ENCODE assay signal across 3 cellular contexts in the genomic region with DNA sequence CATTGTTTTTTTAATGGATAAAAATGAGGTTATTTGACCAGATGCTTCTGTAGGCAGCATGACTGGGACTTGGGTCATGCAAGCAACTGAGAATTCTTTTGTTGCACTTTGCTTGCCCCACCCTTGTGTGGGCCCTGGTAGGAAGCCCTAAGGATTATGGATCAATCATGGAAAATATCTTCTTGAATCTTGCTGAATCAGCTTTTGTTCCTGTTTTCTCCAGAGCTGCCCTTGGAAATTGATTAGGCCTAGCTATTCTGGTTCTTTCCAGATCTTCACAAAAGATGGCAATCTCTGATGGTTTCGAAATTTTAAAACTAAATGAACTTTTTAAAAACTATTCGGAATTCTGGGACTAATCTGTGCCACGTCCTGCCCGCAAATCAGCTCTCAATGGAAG.
TF ChIP-seq lines count a peak whose summit lies in the region.

No MANE protein-coding gene starts in this region.

TF ChIP-seq in HepG2, 621 proteins besides CTCF, POLR2A, EP300 and RAD21 (continues in another document):
- TF ChIP-seq IKZF1 (IDR thresholded peaks at IDR 0.05): no peak
- no peak for TF ChIP-seq ETV5 (CRISPR knock-in tag; IDR thresholded peaks at IDR 0.05; ENCODE audit: borderline replicate concordance)
- no peak for TF ChIP-seq CBFB (CRISPR knock-in tag; IDR thresholded peaks at IDR 0.05)
- no peak for TF ChIP-seq RAD51 (IDR thresholded peaks at IDR 0.05; ENCODE audit: borderline replicate concordance)
- TF ChIP-seq MAFK (conservative IDR thresholded peaks at IDR 0.05 in 1 of 2, IDR thresholded peaks at IDR 0.05 in 1 of 2; ENCODE audit: low read length in 2 of 2): peak; percentile 60 to 86
- TF ChIP-seq ZNF766 (CRISPR knock-in tag; IDR thresholded peaks at IDR 0.05; ENCODE audit: borderline replicate concordance): no peak
- TF ChIP-seq CENPT (CRISPR knock-in tag; IDR thresholded peaks at IDR 0.05; ENCODE audit: low read depth): no peak
- TF ChIP-seq KLF11 (CRISPR knock-in tag; IDR thresholded peaks at IDR 0.05): no peak
- TF ChIP-seq, protein P1, sequence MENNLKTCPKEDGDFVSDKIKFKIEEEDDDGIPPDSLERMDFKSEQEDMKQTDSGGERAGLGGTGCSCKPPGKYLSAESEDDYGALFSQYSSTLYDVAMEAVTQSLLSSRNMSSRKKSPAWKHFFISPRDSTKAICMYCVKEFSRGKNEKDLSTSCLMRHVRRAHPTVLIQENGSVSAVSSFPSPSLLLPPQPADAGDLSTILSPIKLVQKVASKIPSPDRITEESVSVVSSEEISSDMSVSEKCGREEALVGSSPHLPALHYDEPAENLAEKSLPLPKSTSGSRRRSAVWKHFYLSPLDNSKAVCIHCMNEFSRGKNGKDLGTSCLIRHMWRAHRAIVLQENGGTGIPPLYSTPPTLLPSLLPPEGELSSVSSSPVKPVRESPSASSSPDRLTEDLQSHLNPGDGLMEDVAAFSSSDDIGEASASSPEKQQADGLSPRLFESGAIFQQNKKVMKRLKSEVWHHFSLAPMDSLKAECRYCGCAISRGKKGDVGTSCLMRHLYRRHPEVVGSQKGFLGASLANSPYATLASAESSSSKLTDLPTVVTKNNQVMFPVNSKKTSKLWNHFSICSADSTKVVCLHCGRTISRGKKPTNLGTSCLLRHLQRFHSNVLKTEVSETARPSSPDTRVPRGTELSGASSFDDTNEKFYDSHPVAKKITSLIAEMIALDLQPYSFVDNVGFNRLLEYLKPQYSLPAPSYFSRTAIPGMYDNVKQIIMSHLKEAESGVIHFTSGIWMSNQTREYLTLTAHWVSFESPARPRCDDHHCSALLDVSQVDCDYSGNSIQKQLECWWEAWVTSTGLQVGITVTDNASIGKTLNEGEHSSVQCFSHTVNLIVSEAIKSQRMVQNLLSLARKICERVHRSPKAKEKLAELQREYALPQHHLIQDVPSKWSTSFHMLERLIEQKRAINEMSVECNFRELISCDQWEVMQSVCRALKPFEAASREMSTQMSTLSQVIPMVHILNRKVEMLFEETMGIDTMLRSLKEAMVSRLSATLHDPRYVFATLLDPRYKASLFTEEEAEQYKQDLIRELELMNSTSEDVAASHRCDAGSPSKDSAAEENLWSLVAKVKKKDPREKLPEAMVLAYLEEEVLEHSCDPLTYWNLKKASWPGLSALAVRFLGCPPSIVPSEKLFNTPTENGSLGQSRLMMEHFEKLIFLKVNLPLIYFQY (CRISPR knock-in tag; IDR thresholded peaks at IDR 0.05; ENCODE audit: borderline replicate concordance): no peak
- TF ChIP-seq, protein P2, sequence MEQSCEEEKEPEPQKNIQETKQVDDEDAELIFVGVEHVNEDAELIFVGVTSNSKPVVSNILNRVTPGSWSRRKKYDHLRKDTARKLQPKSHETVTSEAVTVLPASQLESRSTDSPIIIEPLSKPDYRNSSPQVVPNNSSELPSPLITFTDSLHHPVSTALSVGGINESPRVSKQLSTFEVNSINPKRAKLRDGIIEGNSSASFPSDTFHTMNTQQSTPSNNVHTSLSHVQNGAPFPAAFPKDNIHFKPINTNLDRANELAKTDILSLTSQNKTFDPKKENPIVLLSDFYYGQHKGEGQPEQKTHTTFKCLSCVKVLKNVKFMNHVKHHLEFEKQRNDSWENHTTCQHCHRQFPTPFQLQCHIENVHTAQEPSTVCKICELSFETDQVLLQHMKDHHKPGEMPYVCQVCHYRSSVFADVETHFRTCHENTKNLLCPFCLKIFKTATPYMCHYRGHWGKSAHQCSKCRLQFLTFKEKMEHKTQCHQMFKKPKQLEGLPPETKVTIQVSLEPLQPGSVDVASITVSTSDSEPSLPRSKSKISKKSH (CRISPR knock-in tag; IDR thresholded peaks at IDR 0.05; ENCODE audit: borderline replicate concordance): no peak
- no peak for TF ChIP-seq FOXO1 (CRISPR knock-in tag; IDR thresholded peaks at IDR 0.05)
- TF ChIP-seq MAFF (IDR thresholded peaks at IDR 0.05; ENCODE audit: low read depth, low read length): peak; percentile 77

TF ChIP-seq in IMR-90, 13 proteins besides CTCF, POLR2A, EP300 and RAD21:
- TF ChIP-seq, protein P3, sequence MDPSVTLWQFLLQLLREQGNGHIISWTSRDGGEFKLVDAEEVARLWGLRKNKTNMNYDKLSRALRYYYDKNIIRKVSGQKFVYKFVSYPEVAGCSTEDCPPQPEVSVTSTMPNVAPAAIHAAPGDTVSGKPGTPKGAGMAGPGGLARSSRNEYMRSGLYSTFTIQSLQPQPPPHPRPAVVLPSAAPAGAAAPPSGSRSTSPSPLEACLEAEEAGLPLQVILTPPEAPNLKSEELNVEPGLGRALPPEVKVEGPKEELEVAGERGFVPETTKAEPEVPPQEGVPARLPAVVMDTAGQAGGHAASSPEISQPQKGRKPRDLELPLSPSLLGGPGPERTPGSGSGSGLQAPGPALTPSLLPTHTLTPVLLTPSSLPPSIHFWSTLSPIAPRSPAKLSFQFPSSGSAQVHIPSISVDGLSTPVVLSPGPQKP (IDR thresholded peaks at IDR 0.05; ENCODE audit: borderline replicate concordance, low read depth, low read length): no peak
- TF ChIP-seq BHLHE40 (IDR thresholded peaks at IDR 0.05; ENCODE audit: low read depth, low read length) (no peak), MAFK (IDR thresholded peaks at IDR 0.05; ENCODE audit: low read depth, low read length) (peak; percentile 88), RFX5 (IDR thresholded peaks at IDR 0.05; ENCODE audit: low read depth, low read length) (no peak), CHD1 (IDR thresholded peaks at IDR 0.05; ENCODE audit: low read depth, low read length) (no peak)

TF ChIP-seq in K562, 482 proteins besides CTCF, POLR2A, EP300 and RAD21:
- TF ChIP-seq MAFK (IDR thresholded peaks at IDR 0.05; ENCODE audit: low read length) (peak; percentile 51; the same call in 1 of the 2 replicates), MAFG (tag; conservative IDR thresholded peaks at IDR 0.05) (0 out of 2 replicates have a peak, but pooled peaks have one; percentile 15), SNIP1 (IDR thresholded peaks at IDR 0.05; ENCODE audit: low read depth) (no peak), ZNF316 (IDR thresholded peaks at IDR 0.05) (peak; percentile 54), FOXK2 (conservative IDR thresholded peaks at IDR 0.05 in 1 of 2, IDR thresholded peaks at IDR 0.05 in 1 of 2; ENCODE audit: low read depth in 2 of 2) (no peak), C11orf30 (IDR thresholded peaks at IDR 0.05; ENCODE audit: low read depth) (peak; percentile 37; the same call in 1 of the 2 replicates), MAFF (IDR thresholded peaks at IDR 0.05; ENCODE audit: low read length) (peak; percentile 37; the same call in 1 of the 2 replicates)
